In the genomic region with DNA sequence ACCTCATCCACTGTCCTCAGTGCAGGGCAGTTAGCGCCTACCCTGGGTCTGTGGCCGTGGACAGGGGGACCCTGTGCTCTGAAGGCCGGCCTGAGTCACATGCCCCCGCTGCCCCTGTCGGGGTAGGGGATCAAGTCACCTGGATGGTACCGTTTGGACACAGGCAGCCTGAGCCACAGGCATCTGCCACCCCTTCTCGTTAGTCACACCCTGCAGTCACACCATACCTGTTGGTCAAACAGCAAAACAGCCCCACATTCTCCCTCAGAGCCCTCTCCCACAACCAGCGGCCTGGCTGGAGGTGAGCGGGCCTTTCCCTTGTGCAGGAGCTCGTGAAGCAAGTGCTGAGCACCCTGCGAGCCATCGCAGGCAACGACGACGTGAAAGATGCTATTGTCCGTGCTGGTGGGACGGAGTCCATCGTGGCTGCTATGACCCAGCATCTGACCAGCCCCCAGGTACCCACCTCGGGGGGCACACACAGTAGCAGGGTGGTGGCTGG, we compare ENCODE assay signal across 38 cellular contexts.
"Had no signal": no experiment of that assay in that cellular context is flagged by ENCODE, and none has a peak within 500 bp of the region (broad histone marks: within the 10 kb centered on the region; RNA-seq: fewer than 3 reads in every experiment).

No MANE protein-coding gene starts in this region.

- H3K4me3 Mint-ChIP-seq: activated B cell treated with CpG ODN at 0.5 μM for 24 hours; activated CD4-positive, alpha-beta memory T cell treated with anti-CD3 and anti-CD28 coated beads for 36 hours; activated CD4-positive, alpha-beta T cell treated with anti-CD3 and anti-CD28 coated beads, Interleukin-2, amount 10 ng/mL, durations not matched to agents 24 days and 14 days; activated CD8-positive, alpha-beta memory T cell treated with anti-CD3 and anti-CD28 coated beads, Interleukin-2, amount 10 ng/mL, durations not matched to agents 7 days and 5 days; activated CD8-positive, alpha-beta T cell treated with anti-CD3 and anti-CD28 coated beads for 36 hours; activated naive CD4-positive, alpha-beta T cell treated with anti-CD3 and anti-CD28 coated beads, Interleukin-2, amount 10 ng/mL, durations not matched to agents 7 days and 5 days; activated naive CD4-positive, alpha-beta T cell treated with anti-CD3 and anti-CD28 coated beads, Interleukin-2, amount 50 U/mL, for 24 hours; activated naive CD8-positive, alpha-beta T cell; activated naive CD8-positive, alpha-beta T cell treated with anti-CD3 and anti-CD28 coated beads, Interleukin-2, amount 10 ng/mL, durations not matched to agents 7 days and 5 days; activated naive CD8-positive, alpha-beta T cell treated with anti-CD3 and anti-CD28 coated beads, Interleukin-2, amount 50 U/mL, for 24 hours; activated T-cell treated with anti-CD3 and anti-CD28 coated beads, Interleukin-2, amount 50 U/mL, for 24 hours; brain; central memory CD8-positive, alpha-beta T cell; T-helper 1 cell treated with Interleukin-12 subunit alpha and Interleukin-12 subunit beta and Interleukin-4 antibody, amounts not matched to agents 30 μg/mL and 1 μg/mL, for 36 hours; T-helper 2 cell treated with Interferon-gamma antibody and Interleukin-4, amounts not matched to agents 5 μg/mL and 100 μg/mL, for 36 hours had no signal

- H3K27me3 Mint-ChIP-seq: activated B cell treated with CpG ODN at 0.5 μM for 24 hours; activated CD4-positive, alpha-beta memory T cell treated with anti-CD3 and anti-CD28 coated beads for 36 hours; activated CD4-positive, alpha-beta T cell treated with anti-CD3 and anti-CD28 coated beads, Interleukin-2, amount 10 ng/mL, durations not matched to agents 24 days and 14 days; activated CD8-positive, alpha-beta memory T cell treated with anti-CD3 and anti-CD28 coated beads, Interleukin-2, amount 10 ng/mL, durations not matched to agents 7 days and 5 days; activated CD8-positive, alpha-beta T cell treated with anti-CD3 and anti-CD28 coated beads for 36 hours; activated naive CD4-positive, alpha-beta T cell treated with anti-CD3 and anti-CD28 coated beads, Interleukin-2, amount 10 ng/mL, durations not matched to agents 7 days and 5 days; activated naive CD4-positive, alpha-beta T cell treated with anti-CD3 and anti-CD28 coated beads, Interleukin-2, amount 50 U/mL, for 24 hours; activated naive CD8-positive, alpha-beta T cell; activated naive CD8-positive, alpha-beta T cell treated with anti-CD3 and anti-CD28 coated beads, Interleukin-2, amount 10 ng/mL, durations not matched to agents 7 days and 5 days; activated naive CD8-positive, alpha-beta T cell treated with anti-CD3 and anti-CD28 coated beads, Interleukin-2, amount 50 U/mL, for 24 hours; activated T-cell treated with anti-CD3 and anti-CD28 coated beads, Interleukin-2, amount 50 U/mL, for 24 hours; brain; central memory CD8-positive, alpha-beta T cell had no signal

- H3K4me3 ChIP-seq: ascending aorta, cardiac muscle cell had no signal

- H3K27ac Mint-ChIP-seq: activated B cell treated with CpG ODN at 0.5 μM for 24 hours; activated CD4-positive, alpha-beta memory T cell treated with anti-CD3 and anti-CD28 coated beads for 36 hours; activated CD4-positive, alpha-beta T cell treated with anti-CD3 and anti-CD28 coated beads, Interleukin-2, amount 10 ng/mL, durations not matched to agents 24 days and 14 days; activated CD8-positive, alpha-beta memory T cell treated with anti-CD3 and anti-CD28 coated beads, Interleukin-2, amount 10 ng/mL, durations not matched to agents 7 days and 5 days; activated CD8-positive, alpha-beta T cell treated with anti-CD3 and anti-CD28 coated beads for 36 hours; activated naive CD4-positive, alpha-beta T cell treated with anti-CD3 and anti-CD28 coated beads, Interleukin-2, amount 10 ng/mL, durations not matched to agents 7 days and 5 days; activated naive CD4-positive, alpha-beta T cell treated with anti-CD3 and anti-CD28 coated beads, Interleukin-2, amount 50 U/mL, for 24 hours; activated naive CD8-positive, alpha-beta T cell; activated naive CD8-positive, alpha-beta T cell treated with anti-CD3 and anti-CD28 coated beads, Interleukin-2, amount 10 ng/mL, durations not matched to agents 7 days and 5 days; activated naive CD8-positive, alpha-beta T cell treated with anti-CD3 and anti-CD28 coated beads, Interleukin-2, amount 50 U/mL, for 24 hours; activated T-cell treated with anti-CD3 and anti-CD28 coated beads, Interleukin-2, amount 50 U/mL, for 24 hours; activated T-helper 2 cell treated with anti-CD3 and anti-CD28 coated beads, Interferon-gamma antibody, Interleukin-2, Interleukin-4, amounts not matched to agents 10 μg/mL and 5 μg/mL and 100 μg/mL, durations not matched to agents 14 hours and 24 hours and 36 hours; brain; T-helper 1 cell treated with Interleukin-12 subunit alpha and Interleukin-12 subunit beta and Interleukin-4 antibody, amounts not matched to agents 30 μg/mL and 1 μg/mL, for 36 hours; T-helper 2 cell treated with Interferon-gamma antibody and Interleukin-4, amounts not matched to agents 5 μg/mL and 100 μg/mL, for 36 hours had no signal

- ATAC-seq: activated CD8-positive, alpha-beta memory T cell treated with anti-CD3 and anti-CD28 coated beads, Interleukin-2, amount 10 ng/mL, durations not matched to agents 7 days and 5 days; activated CD8-positive, alpha-beta T cell treated with anti-CD3 and anti-CD28 coated beads for 36 hours; activated naive CD8-positive, alpha-beta T cell treated with anti-CD3 and anti-CD28 coated beads, Interleukin-2, amount 50 U/mL, for 24 hours had no signal

- H3K4me1 ChIP-seq: ascending aorta had no signal

- H3K9me3 ChIP-seq: ascending aorta had no signal

- H3K27me3 ChIP-seq: ascending aorta, cardiac muscle cell had no signal

- H3K9me3 Mint-ChIP-seq: activated B cell treated with CpG ODN at 0.5 μM for 24 hours; activated CD4-positive, alpha-beta memory T cell treated with anti-CD3 and anti-CD28 coated beads for 36 hours; activated CD4-positive, alpha-beta T cell treated with anti-CD3 and anti-CD28 coated beads, Interleukin-2, amount 10 ng/mL, durations not matched to agents 24 days and 14 days; activated CD8-positive, alpha-beta T cell treated with anti-CD3 and anti-CD28 coated beads for 36 hours; activated naive CD4-positive, alpha-beta T cell treated with anti-CD3 and anti-CD28 coated beads, Interleukin-2, amount 10 ng/mL, durations not matched to agents 7 days and 5 days; activated naive CD4-positive, alpha-beta T cell treated with anti-CD3 and anti-CD28 coated beads, Interleukin-2, amount 50 U/mL, for 24 hours; activated naive CD8-positive, alpha-beta T cell treated with anti-CD3 and anti-CD28 coated beads, Interleukin-2, amount 10 ng/mL, durations not matched to agents 7 days and 5 days; activated naive CD8-positive, alpha-beta T cell treated with anti-CD3 and anti-CD28 coated beads, Interleukin-2, amount 50 U/mL, for 24 hours; activated T-cell treated with anti-CD3 and anti-CD28 coated beads, Interleukin-2, amount 50 U/mL, for 24 hours; activated T-helper 2 cell treated with anti-CD3 and anti-CD28 coated beads, Interferon-gamma antibody, Interleukin-2, Interleukin-4, amounts not matched to agents 10 μg/mL and 5 μg/mL and 100 μg/mL, durations not matched to agents 14 hours and 24 hours and 36 hours; brain; central memory CD8-positive, alpha-beta T cell; T-helper 1 cell treated with Interleukin-12 subunit alpha and Interleukin-12 subunit beta and Interleukin-4 antibody, amounts not matched to agents 30 μg/mL and 1 μg/mL, for 36 hours; T-helper 2 cell treated with Interferon-gamma antibody and Interleukin-4, amounts not matched to agents 5 μg/mL and 100 μg/mL, for 36 hours had no signal

- FAIRE-seq: bronchial epithelial cell, TTC549 had no signal

- DNase-seq: activated B cell treated with CpG ODN at 0.5 μM for 24 hours; activated CD4-positive, alpha-beta memory T cell treated with anti-CD3 and anti-CD28 coated beads for 36 hours; activated CD4-positive, alpha-beta T cell treated with anti-CD3 and anti-CD28 coated beads for 4 hours; activated CD4-positive, alpha-beta T cell treated with anti-CD3 and anti-CD28 coated beads, Interleukin-2, amount 10 ng/mL, durations not matched to agents 24 days and 14 days; activated CD4-positive, alpha-beta T cell treated with anti-CD3 and anti-CD28 coated beads, Interleukin-2, amount 50 U/mL, for 1 hour; activated CD4-positive, alpha-beta T cell treated with anti-CD3 and anti-CD28 coated beads, Interleukin-2, amount 50 U/mL, for 4 hours; activated CD4-positive, CD25-positive, alpha-beta regulatory T cell treated with anti-CD3 and anti-CD28 coated beads, Interleukin-2, amount 50 U/mL, for 72 hours; activated CD8-positive, alpha-beta memory T cell treated with anti-CD3 and anti-CD28 coated beads for 24 hours; activated CD8-positive, alpha-beta memory T cell treated with anti-CD3 and anti-CD28 coated beads, Interleukin-2, amount 10 ng/mL, durations not matched to agents 7 days and 5 days; activated CD8-positive, alpha-beta memory T cell treated with anti-CD3 and anti-CD28 coated beads, Interleukin-2, amount 50 U/mL, for 48 hours; activated CD8-positive, alpha-beta T cell treated with anti-CD3 and anti-CD28 coated beads for 36 hours; activated effector memory CD4-positive, alpha-beta T cell treated with Interleukin-2 at 50 U/mL for 16 hours; activated gamma-delta T cell; activated naive CD4-positive, alpha-beta T cell treated with anti-CD3 and anti-CD28 coated beads, Interleukin-2, amount 10 ng/mL, durations not matched to agents 7 days and 5 days; activated naive CD4-positive, alpha-beta T cell treated with Interleukin-2 at 50 U/mL for 16 hours; activated naive CD8-positive, alpha-beta T cell treated with anti-CD3 and anti-CD28 coated beads, Interleukin-2, amount 10 ng/mL, durations not matched to agents 7 days and 5 days; activated naive CD8-positive, alpha-beta T cell treated with anti-CD3 and anti-CD28 coated beads, Interleukin-2, amount 50 U/mL, for 24 hours; activated T-cell treated with anti-CD3 and anti-CD28 coated beads, Interleukin-2, amount 50 U/mL, for 24 hours; activated T-cell treated with anti-CD3 and anti-CD28 coated beads, Interleukin-2, amount 50 U/mL, for 48 hours; amygdala; anterior cingulate cortex; caudate nucleus; cerebellar nuclear complex; T-helper 1 cell; T-helper 2 cell; T-helper 9 cell had no signal

- H3K27ac ChIP-seq: ascending aorta, cardiac muscle cell, VCaP had no signal

- H3K4me1 Mint-ChIP-seq: activated B cell treated with CpG ODN at 0.5 μM for 24 hours; activated CD4-positive, alpha-beta T cell treated with anti-CD3 and anti-CD28 coated beads, Interleukin-2, amount 10 ng/mL, durations not matched to agents 24 days and 14 days; activated CD8-positive, alpha-beta memory T cell treated with anti-CD3 and anti-CD28 coated beads, Interleukin-2, amount 10 ng/mL, durations not matched to agents 7 days and 5 days; activated naive CD4-positive, alpha-beta T cell treated with anti-CD3 and anti-CD28 coated beads, Interleukin-2, amount 10 ng/mL, durations not matched to agents 7 days and 5 days; activated naive CD4-positive, alpha-beta T cell treated with anti-CD3 and anti-CD28 coated beads, Interleukin-2, amount 50 U/mL, for 24 hours; activated naive CD8-positive, alpha-beta T cell treated with anti-CD3 and anti-CD28 coated beads, Interleukin-2, amount 10 ng/mL, durations not matched to agents 7 days and 5 days; activated naive CD8-positive, alpha-beta T cell treated with anti-CD3 and anti-CD28 coated beads, Interleukin-2, amount 50 U/mL, for 24 hours; brain; central memory CD8-positive, alpha-beta T cell had no signal

- H3K36me3 Mint-ChIP-seq: activated CD8-positive, alpha-beta memory T cell treated with anti-CD3 and anti-CD28 coated beads, Interleukin-2, amount 10 ng/mL, durations not matched to agents 7 days and 5 days; activated naive CD4-positive, alpha-beta T cell treated with anti-CD3 and anti-CD28 coated beads, Interleukin-2, amount 50 U/mL, for 24 hours had no signal
